ENCODE assay signal across 1 cellular context in genomic region chr16:89986600-89986999, GRCh38.
TF ChIP-seq lines count a peak whose summit lies in the region.

No MANE protein-coding gene starts in this region.

TF ChIP-seq in GM23338, 12 proteins besides CTCF, POLR2A, EP300 and RAD21 (continued from another document):
- no peak for TF ChIP-seq CREB1 (CRISPR knock-in tag; IDR thresholded peaks at IDR 0.05; ENCODE audit: low read depth)
- TF ChIP-seq NANOG (IDR thresholded peaks at IDR 0.05; ENCODE audit: borderline replicate concordance), result no peak
- no peak for TF ChIP-seq STAT1 (IDR thresholded peaks at IDR 0.05; ENCODE audit: unreplicated experiment)
- TF ChIP-seq, protein P1, sequence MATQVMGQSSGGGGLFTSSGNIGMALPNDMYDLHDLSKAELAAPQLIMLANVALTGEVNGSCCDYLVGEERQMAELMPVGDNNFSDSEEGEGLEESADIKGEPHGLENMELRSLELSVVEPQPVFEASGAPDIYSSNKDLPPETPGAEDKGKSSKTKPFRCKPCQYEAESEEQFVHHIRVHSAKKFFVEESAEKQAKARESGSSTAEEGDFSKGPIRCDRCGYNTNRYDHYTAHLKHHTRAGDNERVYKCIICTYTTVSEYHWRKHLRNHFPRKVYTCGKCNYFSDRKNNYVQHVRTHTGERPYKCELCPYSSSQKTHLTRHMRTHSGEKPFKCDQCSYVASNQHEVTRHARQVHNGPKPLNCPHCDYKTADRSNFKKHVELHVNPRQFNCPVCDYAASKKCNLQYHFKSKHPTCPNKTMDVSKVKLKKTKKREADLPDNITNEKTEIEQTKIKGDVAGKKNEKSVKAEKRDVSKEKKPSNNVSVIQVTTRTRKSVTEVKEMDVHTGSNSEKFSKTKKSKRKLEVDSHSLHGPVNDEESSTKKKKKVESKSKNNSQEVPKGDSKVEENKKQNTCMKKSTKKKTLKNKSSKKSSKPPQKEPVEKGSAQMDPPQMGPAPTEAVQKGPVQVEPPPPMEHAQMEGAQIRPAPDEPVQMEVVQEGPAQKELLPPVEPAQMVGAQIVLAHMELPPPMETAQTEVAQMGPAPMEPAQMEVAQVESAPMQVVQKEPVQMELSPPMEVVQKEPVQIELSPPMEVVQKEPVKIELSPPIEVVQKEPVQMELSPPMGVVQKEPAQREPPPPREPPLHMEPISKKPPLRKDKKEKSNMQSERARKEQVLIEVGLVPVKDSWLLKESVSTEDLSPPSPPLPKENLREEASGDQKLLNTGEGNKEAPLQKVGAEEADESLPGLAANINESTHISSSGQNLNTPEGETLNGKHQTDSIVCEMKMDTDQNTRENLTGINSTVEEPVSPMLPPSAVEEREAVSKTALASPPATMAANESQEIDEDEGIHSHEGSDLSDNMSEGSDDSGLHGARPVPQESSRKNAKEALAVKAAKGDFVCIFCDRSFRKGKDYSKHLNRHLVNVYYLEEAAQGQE (IDR thresholded peaks at IDR 0.05; ENCODE audit: unreplicated experiment), result no peak
- no peak for TF ChIP-seq EZH2 (IDR thresholded peaks at IDR 0.05; ENCODE audit: low read depth, unreplicated experiment)
- no peak for TF ChIP-seq EZH2phosphoT487 (IDR thresholded peaks at IDR 0.05; ENCODE audit: unreplicated experiment)
- TF ChIP-seq, protein P2, sequence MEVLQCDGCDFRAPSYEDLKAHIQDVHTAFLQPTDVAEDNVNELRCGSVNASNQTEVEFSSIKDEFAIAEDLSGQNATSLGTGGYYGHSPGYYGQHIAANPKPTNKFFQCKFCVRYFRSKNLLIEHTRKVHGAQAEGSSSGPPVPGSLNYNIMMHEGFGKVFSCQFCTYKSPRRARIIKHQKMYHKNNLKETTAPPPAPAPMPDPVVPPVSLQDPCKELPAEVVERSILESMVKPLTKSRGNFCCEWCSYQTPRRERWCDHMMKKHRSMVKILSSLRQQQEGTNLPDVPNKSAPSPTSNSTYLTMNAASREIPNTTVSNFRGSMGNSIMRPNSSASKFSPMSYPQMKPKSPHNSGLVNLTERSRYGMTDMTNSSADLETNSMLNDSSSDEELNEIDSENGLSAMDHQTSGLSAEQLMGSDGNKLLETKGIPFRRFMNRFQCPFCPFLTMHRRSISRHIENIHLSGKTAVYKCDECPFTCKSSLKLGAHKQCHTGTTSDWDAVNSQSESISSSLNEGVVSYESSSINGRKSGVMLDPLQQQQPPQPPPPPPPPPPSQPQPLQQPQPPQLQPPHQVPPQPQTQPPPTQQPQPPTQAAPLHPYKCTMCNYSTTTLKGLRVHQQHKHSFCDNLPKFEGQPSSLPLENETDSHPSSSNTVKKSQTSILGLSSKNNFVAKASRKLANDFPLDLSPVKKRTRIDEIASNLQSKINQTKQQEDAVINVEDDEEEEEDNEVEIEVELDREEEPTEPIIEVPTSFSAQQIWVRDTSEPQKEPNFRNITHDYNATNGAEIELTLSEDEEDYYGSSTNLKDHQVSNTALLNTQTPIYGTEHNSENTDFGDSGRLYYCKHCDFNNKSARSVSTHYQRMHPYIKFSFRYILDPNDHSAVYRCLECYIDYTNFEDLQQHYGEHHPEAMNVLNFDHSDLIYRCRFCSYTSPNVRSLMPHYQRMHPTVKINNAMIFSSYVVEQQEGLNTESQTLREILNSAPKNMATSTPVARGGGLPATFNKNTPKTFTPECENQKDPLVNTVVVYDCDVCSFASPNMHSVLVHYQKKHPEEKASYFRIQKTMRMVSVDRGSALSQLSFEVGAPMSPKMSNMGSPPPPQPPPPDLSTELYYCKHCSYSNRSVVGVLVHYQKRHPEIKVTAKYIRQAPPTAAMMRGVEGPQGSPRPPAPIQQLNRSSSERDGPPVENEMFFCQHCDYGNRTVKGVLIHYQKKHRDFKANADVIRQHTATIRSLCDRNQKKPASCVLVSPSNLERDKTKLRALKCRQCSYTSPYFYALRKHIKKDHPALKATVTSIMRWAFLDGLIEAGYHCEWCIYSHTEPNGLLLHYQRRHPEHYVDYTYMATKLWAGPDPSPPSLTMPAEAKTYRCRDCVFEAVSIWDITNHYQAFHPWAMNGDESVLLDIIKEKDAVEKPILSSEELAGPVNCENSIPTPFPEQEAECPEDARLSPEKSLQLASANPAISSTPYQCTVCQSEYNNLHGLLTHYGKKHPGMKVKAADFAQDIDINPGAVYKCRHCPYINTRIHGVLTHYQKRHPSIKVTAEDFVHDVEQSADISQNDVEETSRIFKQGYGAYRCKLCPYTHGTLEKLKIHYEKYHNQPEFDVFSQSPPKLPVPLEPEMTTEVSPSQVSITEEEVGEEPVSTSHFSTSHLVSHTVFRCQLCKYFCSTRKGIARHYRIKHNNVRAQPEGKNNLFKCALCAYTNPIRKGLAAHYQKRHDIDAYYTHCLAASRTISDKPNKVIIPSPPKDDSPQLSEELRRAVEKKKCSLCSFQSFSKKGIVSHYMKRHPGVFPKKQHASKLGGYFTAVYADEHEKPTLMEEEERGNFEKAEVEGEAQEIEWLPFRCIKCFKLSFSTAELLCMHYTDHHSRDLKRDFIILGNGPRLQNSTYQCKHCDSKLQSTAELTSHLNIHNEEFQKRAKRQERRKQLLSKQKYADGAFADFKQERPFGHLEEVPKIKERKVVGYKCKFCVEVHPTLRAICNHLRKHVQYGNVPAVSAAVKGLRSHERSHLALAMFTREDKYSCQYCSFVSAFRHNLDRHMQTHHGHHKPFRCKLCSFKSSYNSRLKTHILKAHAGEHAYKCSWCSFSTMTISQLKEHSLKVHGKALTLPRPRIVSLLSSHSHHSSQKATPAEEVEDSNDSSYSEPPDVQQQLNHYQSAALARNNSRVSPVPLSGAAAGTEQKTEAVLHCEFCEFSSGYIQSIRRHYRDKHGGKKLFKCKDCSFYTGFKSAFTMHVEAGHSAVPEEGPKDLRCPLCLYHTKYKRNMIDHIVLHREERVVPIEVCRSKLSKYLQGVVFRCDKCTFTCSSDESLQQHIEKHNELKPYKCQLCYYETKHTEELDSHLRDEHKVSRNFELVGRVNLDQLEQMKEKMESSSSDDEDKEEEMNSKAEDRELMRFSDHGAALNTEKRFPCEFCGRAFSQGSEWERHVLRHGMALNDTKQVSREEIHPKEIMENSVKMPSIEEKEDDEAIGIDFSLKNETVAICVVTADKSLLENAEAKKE (CRISPR knock-in tag; IDR thresholded peaks at IDR 0.05), result no peak
- TF ChIP-seq ZNF331 (CRISPR knock-in tag; IDR thresholded peaks at IDR 0.05; ENCODE audit: low read depth), result no peak
